In the genomic region with DNA sequence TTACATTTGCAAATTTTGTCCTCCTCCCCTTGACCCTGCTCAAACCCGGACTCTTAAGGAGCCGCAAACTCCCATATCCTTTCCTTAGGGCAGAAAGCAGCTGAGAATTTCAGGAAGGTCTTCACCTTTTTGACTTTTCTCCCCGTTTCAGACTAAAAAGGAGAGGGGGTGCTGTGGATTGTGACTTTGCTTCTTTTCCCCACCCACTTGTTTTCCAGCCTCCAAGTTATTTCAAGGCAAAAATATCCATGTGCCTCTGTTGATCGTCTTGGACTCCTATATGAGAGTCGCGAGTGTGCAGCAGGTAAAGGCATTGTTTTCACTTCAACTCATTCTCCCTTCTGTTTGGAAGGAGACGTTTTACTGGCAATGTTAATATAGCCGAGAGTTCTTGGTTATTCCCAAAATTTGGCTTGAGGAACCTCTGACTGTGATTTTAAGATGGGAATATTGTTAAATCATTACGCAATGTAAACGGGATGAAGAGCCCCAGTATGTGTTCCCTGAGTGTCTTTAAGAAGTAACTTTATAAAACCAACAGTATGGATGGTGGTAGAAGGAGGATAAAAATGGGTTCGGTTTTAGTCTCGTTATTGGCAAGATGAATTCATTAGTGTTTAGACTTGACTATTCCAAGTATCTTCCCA, we compare ENCODE assay signal across 1 cellular context.
TF ChIP-seq lines count a peak whose summit lies in the region.

No MANE protein-coding gene starts in this region.

TF ChIP-seq in endothelial cell of umbilical vein, 7 proteins besides CTCF, POLR2A, EP300 and RAD21 (continued from another document):
- TF ChIP-seq FOS (IDR thresholded peaks at IDR 0.05; ENCODE audit: borderline replicate concordance, insufficient read depth, low read length) (no peak), GATA2 (IDR thresholded peaks at IDR 0.05; ENCODE audit: insufficient read depth, insufficient read length, low read depth, low read length) (no peak)
